In genomic region chr12:108103087-108103486, GRCh38 we compare ENCODE assay signal across 9 cellular contexts. TPM values are rescaled to one million over a fixed set of nuclear protein-coding genes. Genes with fewer than 3 reads are reported as not detected.
"Had no signal": no experiment of that assay in that cellular context is flagged by ENCODE, and none has a peak within 500 bp of the region (broad histone marks: within the 10 kb centered on the region; RNA-seq: fewer than 3 reads in every experiment).

No MANE protein-coding gene starts in this region.

- DNase-seq: GM23248, GOT3, H7, H9, HCEC 1CT, HFFc6 had no signal

- H3K4me2 ChIP-seq: GM23338 had no signal

- H3K36me3 ChIP-seq: HAP-1 had no signal

- H2AFZ ChIP-seq: GM23248, GM23338 had no signal

- H3K4me3 ChIP-seq: GM23248, GM23338, HAP-1 had no signal

- ATAC-seq: GM23338, HCT116 had no signal

- H3K27ac ChIP-seq: GM23248 had no signal

- H3K4me1 ChIP-seq: HAP-1 had no signal

- H3K9ac ChIP-seq: GM23248 had no signal

- H3K9me3 ChIP-seq: HAP-1 had no signal

RNA-seq across cellular contexts. Expression of gene WSCD2, which starts 26.0 kb away (rescaled TPM):
- polyA plus RNA-seq: GM23248 had no signal
